Comparison of ENCODE assay signal across 9 cellular contexts in genomic region chr11:123055132-123055924, GRCh38. TPM values are rescaled to one million over a fixed set of nuclear protein-coding genes. Genes with fewer than 3 reads are reported as not detected.
DNase-seq lines count a peak whose midpoint lies in the region; ATAC-seq and TF ChIP-seq lines count a peak whose summit lies in the region.
"Had no signal": no experiment of that assay in that cellular context is flagged by ENCODE, and none has a peak within 500 bp of the region (broad histone marks: within the 10 kb centered on the region; RNA-seq: fewer than 3 reads in every experiment).

No MANE protein-coding gene starts in this region.

- H3K27ac Mint-ChIP-seq in activated T-cell treated with anti-CD3 and anti-CD28 coated beads, Interleukin-2, amount 50 U/mL, for 24 hours: peak overlapping the region; percentile 100
- H3K27ac Mint-ChIP-seq in IgD-negative memory B cell: peak overlapping the region; percentile 22 to 97 (median 53)

- H3K36me3 Mint-ChIP-seq in activated T-cell treated with anti-CD3 and anti-CD28 coated beads, Interleukin-2, amount 50 U/mL, for 24 hours (ENCODE audit: low read depth): peaks cover 72% of the 10 kb centered on the region
- H3K36me3 Mint-ChIP-seq in IgD-negative memory B cell: peaks cover 22% of the 10 kb centered on the region

- no peak for ATAC-seq in GM21723 (IDR thresholded peaks at IDR 0.05; ENCODE audit: unreplicated experiment)

- H3K27ac ChIP-seq in neutrophil: peak overlapping the region; percentile 7
- H3K27ac ChIP-seq: C4-2B had no signal

- no peak for DNase-seq in activated T-cell treated with anti-CD3 and anti-CD28 coated beads, Interleukin-2, amount 50 U/mL, for 24 hours
- no peak for DNase-seq in activated T-cell treated with anti-CD3 and anti-CD28 coated beads, Interleukin-2, amount 50 U/mL, for 1 hour
- DNase-seq in activated T-cell treated with anti-CD3 and anti-CD28 coated beads, Interleukin-2, amount 50 U/mL, for 48 hours: peak; percentile 55 to 56
- no peak for DNase-seq in NCI-H2171 treated with DMSO at 0.1 percent for 48 hours (lab: John Stamatoyannopoulos, UW)
- no peak for DNase-seq in NCI-H146 treated with DMSO at 0.1 percent for 48 hours (lab: John Stamatoyannopoulos, UW; ENCODE audit: unreplicated experiment)

- H3K4me3 ChIP-seq in neutrophil (ENCODE audit: low read depth in 1 of 2, low read length in 1 of 2): no peak overlapping the region

- H3K9me3 Mint-ChIP-seq in activated T-cell treated with anti-CD3 and anti-CD28 coated beads, Interleukin-2, amount 50 U/mL, for 24 hours: no peaks in the 10 kb centered on the region
- H3K9me3 Mint-ChIP-seq in IgD-negative memory B cell: no peaks in the 10 kb centered on the region

- H3K27me3 Mint-ChIP-seq in activated T-cell treated with anti-CD3 and anti-CD28 coated beads, Interleukin-2, amount 50 U/mL, for 24 hours: no peaks in the 10 kb centered on the region
- peaks cover 2% of the 10 kb centered on the region for H3K27me3 Mint-ChIP-seq in IgD-negative memory B cell

- peak overlapping the region; percentile 100 for H3K4me3 Mint-ChIP-seq in activated T-cell treated with anti-CD3 and anti-CD28 coated beads, Interleukin-2, amount 50 U/mL, for 24 hours
- H3K4me3 Mint-ChIP-seq in IgD-negative memory B cell: peak overlapping the region in 3 of 4 donors; percentile 39 to 97 (median 69)

- no peaks in the 10 kb centered on the region for H3K27me3 ChIP-seq in neutrophil

- no peaks in the 10 kb centered on the region for H3K9me3 ChIP-seq in neutrophil

- peaks cover 64% of the 10 kb centered on the region for H3K36me3 ChIP-seq in neutrophil

- no peak for TF ChIP-seq CTCF in neutrophil (IDR thresholded peaks at IDR 0.05)

- peaks cover 53% of the 10 kb centered on the region for H3K4me1 Mint-ChIP-seq in activated T-cell treated with anti-CD3 and anti-CD28 coated beads, Interleukin-2, amount 50 U/mL, for 24 hours (ENCODE audit: low read depth)
- H3K4me1 Mint-ChIP-seq in IgD-negative memory B cell: peaks cover 51 to 56% (median 53%) of the 10 kb centered on the region in 3 donors

- peaks cover 10 to 25% of the 10 kb centered on the region in 2 experiments for H3K4me1 ChIP-seq in neutrophil (ENCODE audit: control insufficient read depth in 1 of 2, insufficient read depth in 1 of 2, low read depth in 1 of 2, low read length in 1 of 2)

RNA-seq across cellular contexts. Expression of gene HSPA8, which starts 6.6 kb away (rescaled TPM):
- polyA plus RNA-seq in IgD-negative memory B cell: 1,082 TPM

Comparison
In these comparisons a context has a peak if more than half of its experiments do, and no peak if none do; other contexts are left out.
1. DNase-seq: peak in activated T-cell treated with anti-CD3 and anti-CD28 coated beads, Interleukin-2, amount 50 U/mL, for 48 hours (2 of 2); none in activated T-cell treated with anti-CD3 and anti-CD28 coated beads, Interleukin-2, amount 50 U/mL, for 24 hours (single experiment), activated T-cell treated with anti-CD3 and anti-CD28 coated beads, Interleukin-2, amount 50 U/mL, for 1 hour (single experiment), NCI-H2171 treated with DMSO at 0.1 percent for 48 hours (single experiment) and NCI-H146 treated with DMSO at 0.1 percent for 48 hours (single experiment).